In the genomic region with DNA sequence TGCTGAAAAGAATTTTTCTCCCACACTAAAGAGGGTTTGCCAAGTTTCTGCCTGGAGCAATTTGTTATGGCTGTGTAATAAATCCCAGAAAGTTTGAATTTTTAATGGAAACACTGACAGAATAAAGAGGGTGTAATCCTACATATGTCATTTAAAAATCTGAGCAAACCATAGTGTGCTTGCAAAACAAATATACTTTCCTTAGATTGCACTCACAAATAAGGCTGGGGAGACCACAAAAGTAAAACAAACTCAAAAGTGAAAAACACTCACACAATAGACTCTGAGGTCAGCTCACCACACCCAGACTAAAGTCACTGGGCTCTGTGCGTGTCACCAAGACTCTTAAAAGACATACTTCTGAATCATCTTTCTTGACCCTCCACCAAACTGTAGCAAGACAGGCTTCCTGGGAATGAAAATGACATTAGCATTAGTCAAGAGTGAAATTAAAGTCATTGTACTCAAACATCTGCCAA, we compare ENCODE assay signal across 8 cellular contexts. TPM values are rescaled to one million over a fixed set of nuclear protein-coding genes. Genes with fewer than 3 reads are reported as not detected.
A peak's percentile ranks its signal among the peaks of the same experiment; 100 is the strongest.
DNase-seq lines count a peak whose midpoint lies in the region; ATAC-seq, FAIRE-seq and TF ChIP-seq lines count a peak whose summit lies in the region.

No MANE protein-coding gene starts in this region.

- no peaks in the 10 kb centered on the region for H3K9me1 ChIP-seq in keratinocyte (ENCODE audit: control insufficient read depth, extremely low read depth, insufficient read depth, low read length)

- dilution Hi-C loops in keratinocyte (cut with MboI; ENCODE audit: extremely low pct_ligation_motif_present, low sequenced_read_pairs), result no loop called here

- H3K27me3 ChIP-seq in keratinocyte (ENCODE audit: control insufficient read depth, extremely low read depth, insufficient read depth, low read length), result no peaks in the 10 kb centered on the region
- H3K27me3 ChIP-seq in testis, result no peaks in the 10 kb centered on the region
- H3K27me3 ChIP-seq in aorta (ENCODE audit: control insufficient read depth in 1 of 2, insufficient read depth in 2 of 2, low read length in 1 of 2), result no peaks in the 10 kb centered on the region

- no peak for TF ChIP-seq POLR2A in testis (IDR thresholded peaks at IDR 0.05)

- H3K4me3 ChIP-seq in HFF-Myc (replicated peaks; ENCODE audit: low read depth, low read length) (no peak overlapping the region), keratinocyte (ENCODE audit: control insufficient read depth in 2 of 3, extremely low read depth in 1 of 3, insufficient read depth in 2 of 3, low read depth in 1 of 3, low read length in 3 of 3) (no peak overlapping the region), testis (no peak overlapping the region), aorta (ENCODE audit: low read length in 2 of 2) (no peak overlapping the region)

- intact Hi-C loops in testis (cut with DNase I; ENCODE audit: low total_unique reads) (loop anchor here (10.0 kb wide), 1 partner anchor 241 kb away; no protein-coding TSS in a partner anchor), aorta (cut with DNase I) (loop anchor here (5.0 to 10.0 kb wide), 6 partner anchors 61 to 434 kb away; no protein-coding TSS in a partner anchor)

- no peaks in the 10 kb centered on the region for H3K79me2 ChIP-seq in keratinocyte (ENCODE audit: control insufficient read depth, insufficient read depth, low read length)

- H3K9ac ChIP-seq in keratinocyte (ENCODE audit: control insufficient read depth, extremely low read depth, insufficient read depth, low read length), result no peak overlapping the region

- no peak for FAIRE-seq in keratinocyte (lab: Jason Lieb, UNC)

- H3K36me3 ChIP-seq in keratinocyte (ENCODE audit: control insufficient read depth in 2 of 2, extremely low read depth in 1 of 2, insufficient read depth in 2 of 2, low read length in 2 of 2) (no peaks in the 10 kb centered on the region), testis (ENCODE audit: low read depth, missing control alignments) (no peaks in the 10 kb centered on the region), aorta (ENCODE audit: control insufficient read depth in 1 of 2, insufficient read depth in 2 of 2, low read length in 1 of 2) (no peaks in the 10 kb centered on the region)

- H3K9me3 ChIP-seq in keratinocyte (ENCODE audit: control insufficient read depth, low read depth, low read length) (no peaks in the 10 kb centered on the region), testis (no peaks in the 10 kb centered on the region), aorta (ENCODE audit: control insufficient read depth, low read length) (no peaks in the 10 kb centered on the region)

- ATAC-seq in aorta (ENCODE audit: low FRiP score), result no peak
- no peak for ATAC-seq in GM21717 (IDR thresholded peaks at IDR 0.05; ENCODE audit: unreplicated experiment)

- H3K4me2 ChIP-seq in keratinocyte (ENCODE audit: control insufficient read depth, extremely low read depth, insufficient read depth, low read depth, low read length), result peak overlapping the region; percentile 34

- no peaks in the 10 kb centered on the region for H4K20me1 ChIP-seq in keratinocyte (ENCODE audit: control insufficient read depth, extremely low read depth, insufficient read depth, low read length)

- H3K4me1 ChIP-seq in keratinocyte (ENCODE audit: control insufficient read depth, extremely low read depth, insufficient read depth, low read length) (peaks cover 51% of the 10 kb centered on the region), testis (peaks cover 6% of the 10 kb centered on the region), aorta (ENCODE audit: control insufficient read depth in 1 of 2, insufficient read depth in 2 of 2, low read length in 2 of 2) (peaks cover 2 to 5% of the 10 kb centered on the region in 2 donors)

- DNase-seq in AG20443 (ENCODE audit: low spot score), result peak; percentile 60
- DNase-seq in HFF-Myc (ENCODE audit: extremely low read depth, low read depth), result peak; percentile 98
- DNase-seq in activated T-cell treated with anti-CD3 and anti-CD28 coated beads, Interleukin-2, amount 50 U/mL, for 48 hours, result peak; percentile 54 to 60
- DNase-seq in keratinocyte (ENCODE audit: low read depth, low spot score), result no peak
- DNase-seq in testis, result no peak
- DNase-seq in SHP77 treated with DMSO at 0.1 percent for 48 hours (lab: John Stamatoyannopoulos, UW), result no peak
- no peak for DNase-seq in aorta

- no peak overlapping the region for H2AFZ ChIP-seq in keratinocyte (ENCODE audit: control insufficient read depth, low read length)

- no peak for TF ChIP-seq CTCF in HFF-Myc (IDR thresholded peaks at IDR 0.05; ENCODE audit: low read depth, low read length, missing control alignments)
- TF ChIP-seq CTCF in keratinocyte (optimal IDR thresholded peaks at IDR 0.05 in 1 of 3, IDR thresholded peaks at IDR 0.05 in 1 of 3, conservative IDR thresholded peaks at IDR 0.05 in 1 of 3; ENCODE audit: extremely low read depth in 1 of 3, insufficient read depth in 2 of 3, low read length in 3 of 3), result no peak
- no peak for TF ChIP-seq CTCF in testis (IDR thresholded peaks at IDR 0.05)

- H3K27ac ChIP-seq in keratinocyte (ENCODE audit: control insufficient read depth, insufficient read depth, low read length), result peak overlapping the region; percentile 2
- H3K27ac ChIP-seq in testis, result no peak overlapping the region
- no peak overlapping the region for H3K27ac ChIP-seq in aorta (ENCODE audit: low read depth in 1 of 2, low read length in 2 of 2)

- 83 to 88% methylated on average over 1 of the region's 1 CpG for WGBS in testis, 2 donors
- WGBS in aorta, 2 donors, result 7 to 9% methylated on average over 1 of the region's 1 CpG

RNA-seq across cellular contexts. Expression of gene ATXN1, which starts 4.8 kb away (rescaled TPM):
- 9.4 to 9.7 TPM (median 9.4 TPM) in 3 replicates for polyA plus RNA-seq in keratinocyte
- 6.3 TPM for polyA plus RNA-seq in keratinocyte (2011; ENCODE audit: low read depth)
- 7.3 and 7.5 TPM in 2 replicates for polyA plus RNA-seq in keratinocyte (2011; cell fraction: cytosol; rRNA removed)
- 19.2 and 21.1 TPM in 2 replicates for polyA plus RNA-seq in keratinocyte (2011; cell fraction: nucleus; rRNA removed)
- polyA plus RNA-seq in keratinocyte (2012; ENCODE audit: low replicate concordance), result 8.8 and 11.5 TPM in 2 replicates
- 13.2 to 34.1 TPM (median 23.4 TPM) in 3 replicates for polyA minus RNA-seq in keratinocyte
- polyA minus RNA-seq in keratinocyte (2011; cell fraction: cytosol; rRNA and poly(A)+ RNA removed), result 8.1 TPM
- polyA minus RNA-seq in keratinocyte (2011; cell fraction: nucleus; rRNA and poly(A)+ RNA removed), result 31.4 and 46.3 TPM in 2 replicates
- 10 to 100 TPM; 64.3 to 84.1 TPM for total RNA-seq in testis
- 12.8 TPM for polyA plus RNA-seq in testis (ENCODE audit: insufficient read depth, low read depth, low replicate concordance)
- total RNA-seq in aorta, result 10 to 100 TPM; 77.3 to 85.5 TPM
- 10 to 100 TPM; 11.5 to 14.2 TPM for polyA plus RNA-seq in aorta

Comparison
In these comparisons a context has a peak if more than half of its experiments do, and no peak if none do; other contexts are left out.
1. DNase-seq: peak in AG20443 (single experiment), HFF-Myc (single experiment) and activated T-cell treated with anti-CD3 and anti-CD28 coated beads, Interleukin-2, amount 50 U/mL, for 48 hours (2 of 2); none in keratinocyte (single experiment), testis (single experiment), SHP77 treated with DMSO at 0.1 percent for 48 hours (single experiment) and aorta (0 of 2).